ENCODE assay signal across 24 cellular contexts in genomic region chr2:106195996-106196395, GRCh38.
"Had no signal": no experiment of that assay in that cellular context is flagged by ENCODE, and none has a peak within 500 bp of the region (broad histone marks: within the 10 kb centered on the region; RNA-seq: fewer than 3 reads in every experiment).

No MANE protein-coding gene starts in this region.

- H3K27me3 ChIP-seq: hepatocyte, pancreas, spleen, tibial nerve, uterus had no signal

- H3K4me1 ChIP-seq: prostate gland, uterus had no signal

- H2AFZ ChIP-seq: hepatocyte had no signal

- DNase-seq: islet precursor cell; left ventricle myocardium inferior; midbrain; mucosa of descending colon; naive thymus-derived CD8-positive, alpha-beta T cell; nephron progenitor cell; nucleus accumbens; retina; right cardiac atrium; small intestine; spleen; stimulated activated CD4-positive, alpha-beta T cell treated with anti-CD3 and anti-CD28 coated beads, Interleukin-4, amount 100 ng/mL, for 24 hours; stimulated activated naive CD4-positive, alpha-beta T cell treated with Interleukin-2 at 50 U/mL for 16 hours; stimulated activated naive CD8-positive, alpha-beta T cell treated with anti-CD3 and anti-CD28 coated beads, Interleukin-15, amount 100 ng/mL, for 72 hours; substantia nigra; uterus had no signal

- H3K9me3 Mint-ChIP-seq: naive thymus-derived CD8-positive, alpha-beta T cell; nephron progenitor cell; stimulated activated effector memory CD8-positive, alpha-beta T cell treated with anti-CD3 and anti-CD28 coated beads, Interleukin-12 subunit alpha, Interleukin-12 subunit beta, amount 100 ng/mL, for 72 hours; stimulated activated naive CD8-positive, alpha-beta T cell treated with anti-CD3 and anti-CD28 coated beads, Interleukin-15, amount 100 ng/mL, for 72 hours had no signal

- H3K9me3 ChIP-seq: left ventricle myocardium inferior, mucosa of descending colon, pancreas, prostate gland, spleen, tibial nerve, uterus had no signal

- H3K4me3 ChIP-seq: hepatocyte, lung, mucosa of descending colon, pancreas, prostate gland, tibial nerve, uterus had no signal

- H3K4me2 ChIP-seq: hepatocyte had no signal

- ATAC-seq: mucosa of descending colon; naive thymus-derived CD8-positive, alpha-beta T cell; pancreas; right cardiac atrium; sciatic nerve; stimulated activated effector memory CD8-positive, alpha-beta T cell treated with anti-CD3 and anti-CD28 coated beads, Interleukin-12 subunit alpha, Interleukin-12 subunit beta, amount 100 ng/mL, for 72 hours; stimulated activated naive CD8-positive, alpha-beta T cell treated with anti-CD3 and anti-CD28 coated beads, Interleukin-15, amount 100 ng/mL, for 72 hours had no signal

- H3K27ac ChIP-seq: hepatocyte, left ventricle myocardium inferior, pancreas, prostate gland, spleen, tibial nerve, uterus had no signal

- H3K36me3 ChIP-seq: left ventricle myocardium inferior, pancreas, prostate gland, spleen, tibial nerve, uterus had no signal

- H3K27me3 Mint-ChIP-seq: naive thymus-derived CD8-positive, alpha-beta T cell; stimulated activated naive CD8-positive, alpha-beta T cell treated with anti-CD3 and anti-CD28 coated beads, Interleukin-15, amount 100 ng/mL, for 72 hours; type B pancreatic cell had no signal

- H3K27ac Mint-ChIP-seq: nephron progenitor cell; stimulated activated effector memory CD8-positive, alpha-beta T cell treated with anti-CD3 and anti-CD28 coated beads, Interleukin-12 subunit alpha, Interleukin-12 subunit beta, amount 100 ng/mL, for 72 hours; stimulated activated naive CD8-positive, alpha-beta T cell treated with anti-CD3 and anti-CD28 coated beads, Interleukin-15, amount 100 ng/mL, for 72 hours; type B pancreatic cell had no signal
